ENCODE assay signal across 8 cellular contexts in genomic region chr4:184648220-184649025, GRCh38. TPM values are rescaled to one million over a fixed set of nuclear protein-coding genes. Genes with fewer than 3 reads are reported as not detected.
A peak's percentile ranks its signal among the peaks of the same experiment; 100 is the strongest.
DNase-seq lines count a peak whose midpoint lies in the region; ATAC-seq and TF ChIP-seq lines count a peak whose summit lies in the region.

No MANE protein-coding gene starts in this region.

- peak overlapping the region; percentile 80 for H3K27ac Mint-ChIP-seq in HFFc6
- peak overlapping the region; percentile 96 for H3K27ac Mint-ChIP-seq in stimulated activated naive B cell treated with anti-CD40 and anti-IgM and Interleukin-4, amounts not matched to agents 10 μg/mL and 1 μg/mL and 100 μg/mL, for 72 hours

- peak; percentile 29 to 39 for ATAC-seq in stimulated activated naive B cell treated with anti-CD40 and anti-IgM and Interleukin-4, amounts not matched to agents 10 μg/mL and 1 μg/mL and 100 μg/mL, for 72 hours (replicated peaks)

- TF ChIP-seq CTCF in GM13977 (IDR thresholded peaks at IDR 0.05; ENCODE audit: extremely low read depth, insufficient read depth, missing control alignments) (no peak), HFFc6 (IDR thresholded peaks at IDR 0.05) (no peak), epithelial cell of proximal tubule (conservative IDR thresholded peaks at IDR 0.05; ENCODE audit: low read depth, low read length) (no peak)

- H3K4me3 ChIP-seq in epithelial cell of proximal tubule (ENCODE audit: low read depth, low read length): peak overlapping the region; percentile 92

- in situ Hi-C loops in GM13977 (cut with MboI; ENCODE audit: low pct_unique_long_range_greater_than_20kb, low sequenced_read_pairs, unreplicated experiment): no loop called here

- peak; percentile 32 for DNase-seq in GM13977 (ENCODE audit: low spot score)
- peak; percentile 48 for DNase-seq in HFFc6
- DNase-seq in NCI-H2107 treated with DMSO at 0.1 percent for 48 hours (lab: John Stamatoyannopoulos, UW; ENCODE audit: unreplicated experiment): peak; percentile 15
- peak; percentile 31 for DNase-seq in activated T-cell treated with anti-CD3 and anti-CD28 coated beads for 48 hours (ENCODE audit: low read depth)
- no peak for DNase-seq in epithelial cell of proximal tubule (ENCODE audit: low read depth)
- DNase-seq in mucosa of gallbladder (ENCODE audit: low spot score): peak; percentile 59
- DNase-seq in stimulated activated naive B cell treated with anti-CD40 and anti-IgM and Interleukin-4, amounts not matched to agents 10 μg/mL and 1 μg/mL and 100 μg/mL, for 72 hours: peak; percentile 16
- no peak for DNase-seq in SHP77 treated with DMSO at 0.1 percent for 48 hours (lab: John Stamatoyannopoulos, UW)

- H3K4me3 Mint-ChIP-seq in HFFc6: peak overlapping the region; percentile 94
- peak overlapping the region; percentile 88 to 92 for H3K4me3 Mint-ChIP-seq in stimulated activated naive B cell treated with anti-CD40 and anti-IgM and Interleukin-4, amounts not matched to agents 10 μg/mL and 1 μg/mL and 100 μg/mL, for 72 hours

- peaks cover 2% of the 10 kb centered on the region for H3K27me3 Mint-ChIP-seq in HFFc6 (ENCODE audit: insufficient read depth)
- no peaks in the 10 kb centered on the region for H3K27me3 Mint-ChIP-seq in stimulated activated naive B cell treated with anti-CD40 and anti-IgM and Interleukin-4, amounts not matched to agents 10 μg/mL and 1 μg/mL and 100 μg/mL, for 72 hours

- H3K36me3 Mint-ChIP-seq in HFFc6 (ENCODE audit: low read depth): peaks cover 17% of the 10 kb centered on the region
- peaks cover 16 to 24% of the 10 kb centered on the region in 2 donors for H3K36me3 Mint-ChIP-seq in stimulated activated naive B cell treated with anti-CD40 and anti-IgM and Interleukin-4, amounts not matched to agents 10 μg/mL and 1 μg/mL and 100 μg/mL, for 72 hours

- H3K4me1 Mint-ChIP-seq in HFFc6 (ENCODE audit: low read depth): peaks cover 74% of the 10 kb centered on the region
- peaks cover 27 to 38% of the 10 kb centered on the region in 2 donors for H3K4me1 Mint-ChIP-seq in stimulated activated naive B cell treated with anti-CD40 and anti-IgM and Interleukin-4, amounts not matched to agents 10 μg/mL and 1 μg/mL and 100 μg/mL, for 72 hours

- H3K9me3 Mint-ChIP-seq in HFFc6: no peaks in the 10 kb centered on the region
- no peaks in the 10 kb centered on the region for H3K9me3 Mint-ChIP-seq in stimulated activated naive B cell treated with anti-CD40 and anti-IgM and Interleukin-4, amounts not matched to agents 10 μg/mL and 1 μg/mL and 100 μg/mL, for 72 hours

RNA-seq across cellular contexts. Expression of gene CASP3, which starts 0.8 kb away (rescaled TPM):
- 10 to 100 TPM; 25.8 to 31.6 (median 26.5) TPM for total RNA-seq in HFFc6 (2021; fragmentation: NEBNext Ultra II Directional; extraction: Animal tissue kit (Norgen Biotek cat#: 25700))
- total RNA-seq in epithelial cell of proximal tubule (56.1 and 58.2 TPM in 2 replicates), mucosa of gallbladder (20.5 TPM)

RNA-seq across cellular contexts. Expression of gene PRIMPOL, which starts 1.1 kb away (rescaled TPM):
- 10 to 100 TPM in 4 of 6 experiments, 1 to 10 TPM in 2; 9.0 to 11.3 (median 10.8) TPM for total RNA-seq in HFFc6 (2021; fragmentation: NEBNext Ultra II Directional; extraction: Animal tissue kit (Norgen Biotek cat#: 25700))
- total RNA-seq in epithelial cell of proximal tubule (12.4 and 16.7 TPM in 2 replicates), mucosa of gallbladder (15.9 TPM)

Comparison
In these comparisons a context has a peak if more than half of its experiments do, and no peak if none do; other contexts are left out.
1. DNase-seq: peak in GM13977 (single experiment), HFFc6 (single experiment), NCI-H2107 treated with DMSO at 0.1 percent for 48 hours (single experiment), activated T-cell treated with anti-CD3 and anti-CD28 coated beads for 48 hours (single experiment), mucosa of gallbladder (single experiment) and stimulated activated naive B cell treated with anti-CD40 and anti-IgM and Interleukin-4, amounts not matched to agents 10 μg/mL and 1 μg/mL and 100 μg/mL, for 72 hours (single experiment); none in epithelial cell of proximal tubule (single experiment) and SHP77 treated with DMSO at 0.1 percent for 48 hours (single experiment).